In the genomic region with DNA sequence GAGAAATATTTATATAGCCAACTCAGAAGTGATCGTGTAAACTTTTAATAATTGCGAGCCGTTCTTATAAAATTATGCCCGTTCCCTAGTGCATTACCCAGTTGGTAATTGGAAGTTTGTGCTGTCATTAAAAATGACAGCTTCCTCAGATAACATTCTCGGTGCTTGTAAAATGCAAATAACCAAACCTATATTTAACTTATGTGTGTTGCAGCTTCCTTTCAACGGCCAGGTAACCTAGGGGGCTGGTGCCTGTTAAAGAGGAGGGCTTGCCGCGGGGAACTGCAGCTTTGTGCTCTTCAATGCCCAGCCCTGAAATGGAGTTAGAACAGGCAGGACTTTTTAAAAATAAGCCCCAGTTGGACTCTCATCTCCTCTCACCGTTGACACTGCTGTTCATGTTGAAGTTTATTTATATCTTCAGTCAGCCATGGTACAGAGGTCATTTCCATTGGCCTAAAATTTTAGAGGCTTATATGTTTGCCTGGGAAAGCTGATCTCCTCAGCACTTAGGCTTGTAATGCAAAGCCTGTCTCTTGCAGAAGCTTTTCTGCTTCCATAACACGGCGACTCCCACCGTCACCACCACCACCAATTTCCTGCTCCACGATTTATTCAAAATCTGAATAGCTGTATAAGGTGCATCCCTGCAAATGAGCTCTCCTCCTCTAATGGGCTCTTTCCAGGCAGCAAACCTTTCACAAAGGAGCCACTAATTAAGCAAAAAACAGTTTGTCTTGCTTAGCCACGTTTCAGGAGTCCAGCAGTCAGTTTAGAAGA, we compare ENCODE assay signal across 13 cellular contexts.
DNase-seq lines count a peak whose midpoint lies in the region; ATAC-seq, FAIRE-seq and TF ChIP-seq lines count a peak whose summit lies in the region.
"Had no signal": no experiment of that assay in that cellular context is flagged by ENCODE, and none has a peak within 500 bp of the region (broad histone marks: within the 10 kb centered on the region; RNA-seq: fewer than 3 reads in every experiment).

No MANE protein-coding gene starts in this region.

- no peaks in the 10 kb centered on the region for H3K27me3 ChIP-seq in GM12878 (replicated peaks in 1 of 2; ENCODE audit: control insufficient read depth in 2 of 2, insufficient read depth in 2 of 2, low read length in 1 of 2)
- H3K27me3 ChIP-seq in neuronal stem cell (ENCODE audit: control insufficient read depth in 3 of 3, insufficient read depth in 3 of 3, low read depth in 1 of 3, low read length in 3 of 3), result peaks cover 0 to 11% (median 2%) of the 10 kb centered on the region in 3 experiments

- FAIRE-seq in GM12878 (lab: Jason Lieb, UNC), result no peak

- SMC1A ChIA-PET in GM12878 (lab: Charles Lee; ENCODE audit: uncharacterized antibody, unreplicated experiment), result interaction anchor here (0.8 to 2.0 kb wide), 3 partner anchors 10 to 142 kb away, joined by 3 to 4 read pairs (median 4); no protein-coding TSS in a partner anchor

- CTCF ChIA-PET in GM12878 (lab: Yijun Ruan, JAX), result interaction anchor here (1.1 to 1.2 kb wide), 2 partner anchors 14 to 236 kb away, joined by 3 read pairs; no protein-coding TSS in a partner anchor

- H2AK5ac ChIP-seq in neuronal stem cell (ENCODE audit: low read depth, low read length), result no peak overlapping the region

- ATAC-seq in GM12878 (peak; percentile 52), HG03139 (IDR thresholded peaks at IDR 0.05; ENCODE audit: unreplicated experiment) (no peak), natural killer cell (no peak), HG03196 (IDR thresholded peaks at IDR 0.05; ENCODE audit: unreplicated experiment) (no peak)
- ATAC-seq: activated CD8-positive, alpha-beta memory T cell treated with anti-CD3 and anti-CD28 coated beads, Interleukin-2, amount 10 ng/mL, durations not matched to agents 7 days and 5 days; T-cell had no signal

- no peak overlapping the region for H3K4me3 Mint-ChIP-seq in natural killer cell
- H3K4me3 Mint-ChIP-seq: activated CD8-positive, alpha-beta memory T cell treated with anti-CD3 and anti-CD28 coated beads, Interleukin-2, amount 10 ng/mL, durations not matched to agents 7 days and 5 days; activated naive CD4-positive, alpha-beta T cell treated with anti-CD3 and anti-CD28 coated beads for 36 hours; CD4-positive, CD25-positive, alpha-beta regulatory T cell; T-cell had no signal

- H3K79me2 ChIP-seq in GM12878 (ENCODE audit: control insufficient read depth, insufficient read depth, low read length), result no peaks in the 10 kb centered on the region

- WGBS in GM12878 (ENCODE audit: insufficient coverage, insufficient replicate concordance, low lambda C conversion rate, missing lambda C conversion rate), result 14% methylated on average over 14 of the region's 14 CpGs
- no CpG with 5 or more reads among the region's 14 CpGs for WGBS in neuronal stem cell (ENCODE audit: extremely low coverage in 2 of 2, insufficient read length in 2 of 2, insufficient replicate concordance in 1 of 2), 2 donors

- peak; percentile 26 for DNase-seq in NCI-H1105 treated with DMSO at 0.1 percent for 48 hours (lab: John Stamatoyannopoulos, UW)
- no peak for DNase-seq in NCI-H1105 (lab: John Stamatoyannopoulos, UW)
- DNase-seq in NCI-H1436 (lab: John Stamatoyannopoulos, UW), result peak; percentile 21
- peak; percentile 7 for DNase-seq in GM12878 (ENCODE audit: low read depth, low spot score)
- DNase-seq in neuronal stem cell (ENCODE audit: low spot score), result no peak
- no peak for DNase-seq in natural killer cell
- DNase-seq: activated CD8-positive, alpha-beta memory T cell treated with anti-CD3 and anti-CD28 coated beads, Interleukin-2, amount 10 ng/mL, durations not matched to agents 7 days and 5 days; activated naive CD4-positive, alpha-beta T cell treated with anti-CD3 and anti-CD28 coated beads for 36 hours; CD4-positive, CD25-positive, alpha-beta regulatory T cell; esophagus squamous epithelium; T-cell had no signal

- no peaks in the 10 kb centered on the region for H3K36me3 Mint-ChIP-seq in natural killer cell
- H3K36me3 Mint-ChIP-seq: activated CD8-positive, alpha-beta memory T cell treated with anti-CD3 and anti-CD28 coated beads, Interleukin-2, amount 10 ng/mL, durations not matched to agents 7 days and 5 days had no signal

- H4K20me1 ChIP-seq in GM12878 (ENCODE audit: control insufficient read depth, insufficient read depth), result no peaks in the 10 kb centered on the region

- H3K4me1 ChIP-seq in GM12878 (ENCODE audit: control insufficient read depth, insufficient read depth, low read length), result peaks cover 19% of the 10 kb centered on the region
- H3K4me1 ChIP-seq in neuronal stem cell (ENCODE audit: control insufficient read depth in 2 of 2, insufficient read depth in 1 of 2, low read depth in 1 of 2, low read length in 2 of 2), result peaks cover 24 to 30% of the 10 kb centered on the region in 2 donors

- H3K9me3 Mint-ChIP-seq in natural killer cell, result no peaks in the 10 kb centered on the region
- H3K9me3 Mint-ChIP-seq: activated naive CD4-positive, alpha-beta T cell treated with anti-CD3 and anti-CD28 coated beads for 36 hours; T-cell had no signal

- POLR2A ChIA-PET in GM12878 (lab: Charles Lee), result interaction anchor here (0.5 to 0.6 kb wide), 2 partner anchors 310 to 317 kb away, joined by 3 read pairs; no protein-coding TSS in a partner anchor

- H2AFZ ChIP-seq in GM12878 (ENCODE audit: control insufficient read depth, low read depth, low read length) (peak overlapping the region; percentile 67), neuronal stem cell (ENCODE audit: low read length) (peak overlapping the region; percentile 80)

- intact Hi-C loops in GM12878 (cut with micrococcal nuclease; ENCODE audit: unreplicated experiment), result no loop called here
- intact Hi-C loops in natural killer cell (cut with micrococcal nuclease), result loop anchor here (10.0 kb wide), 1 partner anchor 120 kb away; the partner anchor contains the start of gene RTN4RL1

- H3K4me3 ChIP-seq in GM12878 (peak overlapping the region; percentile 31; the same call in 1 of the 2 replicates), neuronal stem cell (ENCODE audit: low read length in 2 of 2) (no peak overlapping the region)
- H3K4me3 ChIP-seq: esophagus squamous epithelium had no signal

- no peaks in the 10 kb centered on the region for H3K79me1 ChIP-seq in neuronal stem cell (ENCODE audit: low read depth, low read length)

- H3K9me3 ChIP-seq in GM12878 (replicated peaks; ENCODE audit: control insufficient read depth, insufficient read depth, low read length) (no peaks in the 10 kb centered on the region), neuronal stem cell (replicated peaks in 1 of 2; ENCODE audit: control insufficient read depth in 2 of 2, insufficient read depth in 1 of 2, low read depth in 1 of 2, low read length in 2 of 2) (no peaks in the 10 kb centered on the region)
- H3K9me3 ChIP-seq: esophagus squamous epithelium had no signal

- H3K23ac ChIP-seq in neuronal stem cell (ENCODE audit: low read depth, low read length, poor library complexity), result no peak overlapping the region

- peaks cover 0 to 4% of the 10 kb centered on the region in 2 donors for H3K4me1 Mint-ChIP-seq in natural killer cell

- H4K8ac ChIP-seq in neuronal stem cell (ENCODE audit: low read depth, low read length), result no peak overlapping the region

- TF ChIP-seq RAD21 in GM12878 (IDR thresholded peaks at IDR 0.05; ENCODE audit: insufficient read depth, low read depth, low read length), result no peak

- H3K9ac ChIP-seq in GM12878 (ENCODE audit: control insufficient read depth, insufficient read depth, low read length) (peak overlapping the region; percentile 44; the same call in 1 of the 2 replicates), neuronal stem cell (ENCODE audit: low read depth, low read length, poor library complexity) (no peak overlapping the region)

- no peak overlapping the region for H2BK12ac ChIP-seq in neuronal stem cell (ENCODE audit: low read length)

- peak overlapping the region; percentile 74 for H3K4me2 ChIP-seq in GM12878 (ENCODE audit: control insufficient read depth, insufficient read depth)
- H3K4me2 ChIP-seq in neuronal stem cell (ENCODE audit: insufficient read depth, low read length, poor library complexity, severe bottlenecking), result peak overlapping the region; percentile 29

- no peak overlapping the region for H3K4ac ChIP-seq in neuronal stem cell (ENCODE audit: low read length)

- H3K36me3 ChIP-seq in GM12878 (ENCODE audit: control insufficient read depth in 2 of 2, insufficient read depth in 2 of 2, low read length in 1 of 2) (peaks cover 1 to 3% of the 10 kb centered on the region in 2 experiments; a peak in 2 of 4 replicates), neuronal stem cell (replicated peaks in 1 of 2; ENCODE audit: control insufficient read depth in 2 of 2, insufficient read depth in 2 of 2, low read length in 2 of 2) (peaks cover 1 to 4% of the 10 kb centered on the region in 2 donors)
- H3K36me3 ChIP-seq: esophagus squamous epithelium had no signal

- TF ChIP-seq CTCF in GM12878 (IDR thresholded peaks at IDR 0.05 in 2 of 3, conservative IDR thresholded peaks at IDR 0.05 in 1 of 3; ENCODE audit: control insufficient read depth in 2 of 3, extremely low read depth in 1 of 3, insufficient read depth in 1 of 3, low read depth in 3 of 3, low read length in 3 of 3), result no peak
- TF ChIP-seq CTCF in natural killer cell (IDR thresholded peaks at IDR 0.05), result no peak

- no peak overlapping the region for H3K14ac ChIP-seq in neuronal stem cell (ENCODE audit: low read length)

- peak overlapping the region; percentile 64 for H3K27ac ChIP-seq in GM12878 (ENCODE audit: control insufficient read depth, insufficient read depth)
- peak overlapping the region; percentile 80 for H3K27ac ChIP-seq in neuronal stem cell (replicated peaks; ENCODE audit: low read length)
- H3K27ac ChIP-seq: esophagus squamous epithelium had no signal

- H2BK120ac ChIP-seq in neuronal stem cell (ENCODE audit: low read depth, low read length), result no peak overlapping the region

- no TSS peak for BruUV-seq in GM12878 (replicated peaks; lab: Mats Ljungman, UMichigan)

- H2BK5ac ChIP-seq in neuronal stem cell (ENCODE audit: low read length), result no peak overlapping the region

- RAD21 ChIA-PET in GM12878 (lab: Charles Lee; ENCODE audit: unreplicated experiment), result interaction anchor here (0.6 kb wide), 1 partner anchor 1376 kb away, joined by 3 read pairs; no protein-coding TSS in a partner anchor

- H3K18ac ChIP-seq in neuronal stem cell (ENCODE audit: low read length), result peak overlapping the region; percentile 5

- H4K91ac ChIP-seq in neuronal stem cell (ENCODE audit: low read depth, low read length, poor library complexity), result no peak overlapping the region

- H3K27me3 Mint-ChIP-seq in natural killer cell (ENCODE audit: low read depth in 2 of 2), result peaks cover 29 to 34% of the 10 kb centered on the region in 2 donors

- H3K27ac Mint-ChIP-seq in natural killer cell, result no peak overlapping the region
- H3K27ac Mint-ChIP-seq: activated CD8-positive, alpha-beta memory T cell treated with anti-CD3 and anti-CD28 coated beads, Interleukin-2, amount 10 ng/mL, durations not matched to agents 7 days and 5 days; activated naive CD4-positive, alpha-beta T cell treated with anti-CD3 and anti-CD28 coated beads for 36 hours; CD4-positive, CD25-positive, alpha-beta regulatory T cell; T-cell had no signal

- TF ChIP-seq EP300 in GM12878 (IDR thresholded peaks at IDR 0.05; ENCODE audit: borderline replicate concordance in 1 of 2, control insufficient read depth in 1 of 2, low read depth in 2 of 2, low read length in 2 of 2), result no peak

- no peak for TF ChIP-seq POLR2A in GM12878 (IDR thresholded peaks at IDR 0.05; ENCODE audit: low read depth, low read length)

- no peak overlapping the region for H2BK15ac ChIP-seq in neuronal stem cell (ENCODE audit: low read length)

- in situ Hi-C loops in GM12878 (cut with MboI), result loop anchor here (25.0 kb wide), 1 partner anchor 108 kb away; no protein-coding TSS in a partner anchor

Comparison
In these comparisons a context has a peak if more than half of its experiments do, and no peak if none do; other contexts are left out.
1. DNase-seq: peak in NCI-H1105 treated with DMSO at 0.1 percent for 48 hours (single experiment), NCI-H1436 (single experiment) and GM12878 (single experiment); none in NCI-H1105 (single experiment), neuronal stem cell (single experiment) and natural killer cell (single experiment).